ENCODE assay signal across 7 cellular contexts in genomic region chr1:86705633-86705985, GRCh38. TPM values are rescaled to one million over a fixed set of nuclear protein-coding genes. Genes with fewer than 3 reads are reported as not detected.
DNase-seq lines count a peak whose midpoint lies in the region; ATAC-seq and TF ChIP-seq lines count a peak whose summit lies in the region.

No MANE protein-coding gene starts in this region.

- peak overlapping the region; percentile 94 for H3K27ac ChIP-seq in HUES48 (ENCODE audit: low read depth, low read length)
- no peak overlapping the region for H3K27ac ChIP-seq in iPS-18a (ENCODE audit: low read length)
- H3K27ac ChIP-seq in stomach = peak overlapping the region; percentile 91 to 99 (median 96)

- ATAC-seq in GM19397 (IDR thresholded peaks at IDR 0.05; ENCODE audit: unreplicated experiment) = no peak

- 0 to 3% (median 1%) methylated on average over 4 of the region's 4 CpGs for WGBS in stomach, 5 donors

- H3K4me1 ChIP-seq in HUES48 (ENCODE audit: control insufficient read depth, insufficient read depth, low read length) = peaks cover 17% of the 10 kb centered on the region
- H3K4me1 ChIP-seq in iPS-18a (ENCODE audit: control insufficient read depth, low read depth, low read length) = peaks cover 22% of the 10 kb centered on the region
- H3K4me1 ChIP-seq in stomach = peaks cover 21 to 62% (median 50%) of the 10 kb centered on the region in 4 donors

- no peak for TF ChIP-seq EP300 in stomach (IDR thresholded peaks at IDR 0.05)

- peak overlapping the region; percentile 93 for H3K27ac Mint-ChIP-seq in activated T-helper 2 cell treated with anti-CD3 and anti-CD28 coated beads, Interferon-gamma antibody, Interleukin-2, Interleukin-4, amounts not matched to agents 10 μg/mL and 5 μg/mL and 100 μg/mL, durations not matched to agents 14 hours and 24 hours and 36 hours

- H3K36me3 Mint-ChIP-seq in activated T-helper 2 cell treated with anti-CD3 and anti-CD28 coated beads, Interferon-gamma antibody, Interleukin-2, Interleukin-4, amounts not matched to agents 10 μg/mL and 5 μg/mL and 100 μg/mL, durations not matched to agents 14 hours and 24 hours and 36 hours (ENCODE audit: low read depth) = peaks cover 23% of the 10 kb centered on the region

- no peak for TF ChIP-seq CTCF in stomach (IDR thresholded peaks at IDR 0.05)

- H3K9ac ChIP-seq in HUES48 (ENCODE audit: low read depth, low read length) = peak overlapping the region; percentile 88
- H3K9ac ChIP-seq in iPS-18a (ENCODE audit: low read length) = peak overlapping the region; percentile 51

- intact Hi-C loops in activated T-helper 2 cell treated with anti-CD3 and anti-CD28 coated beads, Interferon-gamma antibody, Interleukin-2, Interleukin-4, amounts not matched to agents 10 μg/mL and 5 μg/mL and 100 μg/mL, durations not matched to agents 14 hours and 24 hours and 36 hours (cut with micrococcal nuclease) = loop anchor here (2.0 to 10.0 kb wide), 6 partner anchors 35 to 619 kb away; partner anchors contain the start of gene LMO4
- intact Hi-C loops in stomach (cut with DNase I; ENCODE audit: low total_unique reads) = no loop called here

- no peak for TF ChIP-seq POLR2A in stomach (IDR thresholded peaks at IDR 0.05)

- H3K27me3 Mint-ChIP-seq in activated T-helper 2 cell treated with anti-CD3 and anti-CD28 coated beads, Interferon-gamma antibody, Interleukin-2, Interleukin-4, amounts not matched to agents 10 μg/mL and 5 μg/mL and 100 μg/mL, durations not matched to agents 14 hours and 24 hours and 36 hours (ENCODE audit: low read depth) = peaks cover 8% of the 10 kb centered on the region

- H3K27me3 ChIP-seq in HUES48 (ENCODE audit: control insufficient read depth, insufficient read depth, low read length) (peaks cover 8% of the 10 kb centered on the region), iPS-18a (ENCODE audit: control insufficient read depth, insufficient read depth, low read length) (no peaks in the 10 kb centered on the region), stomach (no peaks in the 10 kb centered on the region)

- peak overlapping the region; percentile 81 for H3K4me3 ChIP-seq in HUES48 (ENCODE audit: low read depth, low read length)
- H3K4me3 ChIP-seq in iPS-18a (ENCODE audit: low read length) = peak overlapping the region; percentile 76
- peak overlapping the region; percentile 74 to 82 (median 78) for H3K4me3 ChIP-seq in stomach

- H3K9me3 Mint-ChIP-seq in activated T-helper 2 cell treated with anti-CD3 and anti-CD28 coated beads, Interferon-gamma antibody, Interleukin-2, Interleukin-4, amounts not matched to agents 10 μg/mL and 5 μg/mL and 100 μg/mL, durations not matched to agents 14 hours and 24 hours and 36 hours = no peaks in the 10 kb centered on the region

- peaks cover 40% of the 10 kb centered on the region for H3K4me1 Mint-ChIP-seq in activated T-helper 2 cell treated with anti-CD3 and anti-CD28 coated beads, Interferon-gamma antibody, Interleukin-2, Interleukin-4, amounts not matched to agents 10 μg/mL and 5 μg/mL and 100 μg/mL, durations not matched to agents 14 hours and 24 hours and 36 hours (ENCODE audit: low read depth)

- H3K9me3 ChIP-seq in HUES48 (ENCODE audit: control insufficient read depth, insufficient read depth, low read length) (no peaks in the 10 kb centered on the region), iPS-18a (ENCODE audit: control insufficient read depth, low read depth, low read length) (no peaks in the 10 kb centered on the region), stomach (no peaks in the 10 kb centered on the region)

- H3K36me3 ChIP-seq in HUES48 (ENCODE audit: control insufficient read depth, insufficient read depth, low read length) (no peaks in the 10 kb centered on the region), iPS-18a (ENCODE audit: control insufficient read depth, low read depth, low read length) (no peaks in the 10 kb centered on the region), stomach (no peaks in the 10 kb centered on the region)

- peak overlapping the region; percentile 98 for H3K4me3 Mint-ChIP-seq in activated T-helper 2 cell treated with anti-CD3 and anti-CD28 coated beads, Interferon-gamma antibody, Interleukin-2, Interleukin-4, amounts not matched to agents 10 μg/mL and 5 μg/mL and 100 μg/mL, durations not matched to agents 14 hours and 24 hours and 36 hours (ENCODE audit: low read depth)

- no peak for DNase-seq in activated T-helper 2 cell treated with anti-CD3 and anti-CD28 coated beads, Interferon-gamma antibody, Interleukin-2, Interleukin-4, amounts not matched to agents 10 μg/mL and 5 μg/mL and 100 μg/mL, durations not matched to agents 14 hours and 24 hours and 36 hours (ENCODE audit: low spot score)
- DNase-seq in stomach (no peak), mesenteric fat pad (ENCODE audit: low spot score) (no peak), AML-193 (lab: John Stamatoyannopoulos, UW) (no peak)

RNA-seq across cellular contexts. Expression of gene SH3GLB1, which starts 1.2 kb away (rescaled TPM):
- total RNA-seq in activated T-helper 2 cell treated with anti-CD3 and anti-CD28 coated beads, Interferon-gamma antibody, Interleukin-2, Interleukin-4, amounts not matched to agents 10 μg/mL and 5 μg/mL and 100 μg/mL, durations not matched to agents 14 hours and 24 hours and 36 hours = 60.5 and 65.7 TPM in 2 replicates
- 10 to 100 TPM; 25.2 to 95.5 (median 50.3) TPM for total RNA-seq in stomach
- polyA plus RNA-seq in stomach = 10 to 100 TPM; 29.4 to 31.0 (median 30.2) TPM
- 228 TPM for total RNA-seq in mesenteric fat pad
